ENCODE assay signal across 1 cellular context in genomic region chr22:50221410-50222300, GRCh38.
TF ChIP-seq lines count a peak whose summit lies in the region.

No MANE protein-coding gene starts in this region.

TF ChIP-seq in GM12878, 131 proteins besides CTCF, POLR2A, EP300 and RAD21:
- TF ChIP-seq ETV6 (conservative IDR thresholded peaks at IDR 0.05 in 1 of 2, IDR thresholded peaks at IDR 0.05 in 1 of 2; ENCODE audit: borderline replicate concordance in 1 of 2, low read depth in 1 of 2) (no peak), PKNOX1 (IDR thresholded peaks at IDR 0.05) (no peak), JUNB (IDR thresholded peaks at IDR 0.05) (no peak), NRF1 (conservative IDR thresholded peaks at IDR 0.05; ENCODE audit: low read depth, low read length) (no peak), CEBPZ (IDR thresholded peaks at IDR 0.05; ENCODE audit: low read depth, low read length) (no peak), E2F8 (IDR thresholded peaks at IDR 0.05; ENCODE audit: low read depth, partially characterized antibody) (no peak), RELB (IDR thresholded peaks at IDR 0.05; ENCODE audit: low read depth) (no peak), KLF5 (IDR thresholded peaks at IDR 0.05; ENCODE audit: partially characterized antibody) (no peak), TCF12 (IDR thresholded peaks at IDR 0.05; ENCODE audit: low read depth, low read length) (no peak), ZBTB33 (IDR thresholded peaks at IDR 0.05) (no peak), E4F1 (IDR thresholded peaks at IDR 0.05; ENCODE audit: borderline replicate concordance, partially characterized antibody) (no peak), BHLHE40 (IDR thresholded peaks at IDR 0.05; ENCODE audit: borderline replicate concordance in 1 of 2, low read depth in 2 of 2, low read length in 1 of 2) (no peak), MAX (IDR thresholded peaks at IDR 0.05; ENCODE audit: low read depth, low read length) (no peak), HDAC2 (IDR thresholded peaks at IDR 0.05) (no peak), SKIL (IDR thresholded peaks at IDR 0.05; ENCODE audit: low read depth, poor library complexity, severe bottlenecking) (no peak), ASH2L (IDR thresholded peaks at IDR 0.05; ENCODE audit: borderline replicate concordance, low read depth) (no peak), SMARCA5 (IDR thresholded peaks at IDR 0.05) (no peak)
